Comparison of ENCODE assay signal across 8 cellular contexts in genomic region chr11:125625594-125626380, GRCh38. TPM values are rescaled to one million over a fixed set of nuclear protein-coding genes. Genes with fewer than 3 reads are reported as not detected.
DNase-seq lines count a peak whose midpoint lies in the region; ATAC-seq and TF ChIP-seq lines count a peak whose summit lies in the region.

No MANE protein-coding gene starts in this region.

- H3K36me3 ChIP-seq in Peyer's patch (peaks cover 0 to 10% (median 0%) of the 10 kb centered on the region in 3 donors), fibroblast of lung (ENCODE audit: control insufficient read depth, insufficient read depth, low read length) (no peaks in the 10 kb centered on the region)

- H3K4me3 ChIP-seq in Peyer's patch (peak overlapping the region; percentile 58 to 86 (median 72)), fibroblast of lung (replicated peaks in 1 of 4; ENCODE audit: control extremely low read depth in 1 of 4, insufficient read depth in 1 of 4, low read depth in 3 of 4, low read length in 4 of 4) (peak overlapping the region; percentile 60 to 90 (median 69))

- no peak for TF ChIP-seq CTCF in Peyer's patch (IDR thresholded peaks at IDR 0.05)
- no peak for TF ChIP-seq CTCF in fibroblast of lung (conservative IDR thresholded peaks at IDR 0.05 in 1 of 2, IDR thresholded peaks at IDR 0.05 in 1 of 2; ENCODE audit: low read depth in 1 of 2, low read length in 2 of 2)

- H3K79me2 ChIP-seq in fibroblast of lung (ENCODE audit: control insufficient read depth, insufficient read depth, low read length): peaks cover 11% of the 10 kb centered on the region

- peak; percentile 88 for ATAC-seq in GM21737 (IDR thresholded peaks at IDR 0.05; ENCODE audit: unreplicated experiment)
- ATAC-seq in naive thymus-derived CD8-positive, alpha-beta T cell: peak; percentile 93 to 96
- peak; percentile 90 to 94 for ATAC-seq in stimulated activated naive B cell treated with anti-CD40 and anti-IgM and Interleukin-4, amounts not matched to agents 10 μg/mL and 1 μg/mL and 100 μg/mL, for 72 hours (replicated peaks)

- DNase-seq in DMS79 treated with DMSO at 0.1 percent for 48 hours (lab: John Stamatoyannopoulos, UW): peak; percentile 91
- peak; percentile 95 for DNase-seq in KG1 (lab: John Stamatoyannopoulos, UW)
- DNase-seq in Peyer's patch: peak; percentile 76 to 94 (median 94)
- DNase-seq in activated T-helper 1 cell treated with anti-CD3 and anti-CD28 coated beads, Interleukin-2, amount 50 U/mL, for 16 hours (ENCODE audit: low read depth in 1 of 2, low spot score in 1 of 2): peak; percentile 61 to 72
- peak; percentile 87 to 91 for DNase-seq in fibroblast of lung (ENCODE audit: low read depth in 2 of 2)
- peak; percentile 62 to 89 (median 78) for DNase-seq in naive thymus-derived CD8-positive, alpha-beta T cell
- peak; percentile 86 for DNase-seq in stimulated activated naive B cell treated with anti-CD40 and anti-IgM and Interleukin-4, amounts not matched to agents 10 μg/mL and 1 μg/mL and 100 μg/mL, for 72 hours

- H4K20me1 ChIP-seq in fibroblast of lung (ENCODE audit: control insufficient read depth, extremely low read depth, insufficient read depth, low read length): no peaks in the 10 kb centered on the region

- peak; percentile 63 to 78 for TF ChIP-seq POLR2A in Peyer's patch (IDR thresholded peaks at IDR 0.05)

- peaks cover 0 to 14% (median 5%) of the 10 kb centered on the region in 3 donors for H3K36me3 Mint-ChIP-seq in naive thymus-derived CD8-positive, alpha-beta T cell
- peaks cover 12 to 37% of the 10 kb centered on the region in 2 donors for H3K36me3 Mint-ChIP-seq in stimulated activated naive B cell treated with anti-CD40 and anti-IgM and Interleukin-4, amounts not matched to agents 10 μg/mL and 1 μg/mL and 100 μg/mL, for 72 hours

- H3K27me3 ChIP-seq in Peyer's patch: no peaks in the 10 kb centered on the region
- H3K27me3 ChIP-seq in fibroblast of lung (ENCODE audit: control insufficient read depth, insufficient read depth, low read length): no peaks in the 10 kb centered on the region

- H3K9me3 ChIP-seq in Peyer's patch (no peaks in the 10 kb centered on the region), fibroblast of lung (ENCODE audit: control insufficient read depth, insufficient read depth, low read depth, low read length) (no peaks in the 10 kb centered on the region)

- H3K4me2 ChIP-seq in fibroblast of lung (ENCODE audit: extremely low read depth, insufficient read depth, low read length): peak overlapping the region; percentile 77

- H3K9ac ChIP-seq in fibroblast of lung (ENCODE audit: insufficient read depth, low read length): peak overlapping the region; percentile 89

- H3K4me1 ChIP-seq in Peyer's patch (peaks cover 0 to 9% (median 1%) of the 10 kb centered on the region in 4 donors), fibroblast of lung (ENCODE audit: control insufficient read depth, extremely low read depth, insufficient read depth, low read length) (peaks cover 4% of the 10 kb centered on the region)

- peaks cover 0 to 4% (median 0%) of the 10 kb centered on the region in 5 donors for H3K27me3 Mint-ChIP-seq in naive thymus-derived CD8-positive, alpha-beta T cell
- no peaks in the 10 kb centered on the region for H3K27me3 Mint-ChIP-seq in stimulated activated naive B cell treated with anti-CD40 and anti-IgM and Interleukin-4, amounts not matched to agents 10 μg/mL and 1 μg/mL and 100 μg/mL, for 72 hours

- H3K4me3 Mint-ChIP-seq in naive thymus-derived CD8-positive, alpha-beta T cell: peak overlapping the region; percentile 92 to 100 (median 96)
- peak overlapping the region; percentile 87 to 90 for H3K4me3 Mint-ChIP-seq in stimulated activated naive B cell treated with anti-CD40 and anti-IgM and Interleukin-4, amounts not matched to agents 10 μg/mL and 1 μg/mL and 100 μg/mL, for 72 hours

- peaks cover 8 to 21% (median 18%) of the 10 kb centered on the region in 4 donors for H3K4me1 Mint-ChIP-seq in naive thymus-derived CD8-positive, alpha-beta T cell
- H3K4me1 Mint-ChIP-seq in stimulated activated naive B cell treated with anti-CD40 and anti-IgM and Interleukin-4, amounts not matched to agents 10 μg/mL and 1 μg/mL and 100 μg/mL, for 72 hours: peaks cover 13 to 31% of the 10 kb centered on the region in 2 donors

- H3K9me3 Mint-ChIP-seq in naive thymus-derived CD8-positive, alpha-beta T cell: no peaks in the 10 kb centered on the region
- no peaks in the 10 kb centered on the region for H3K9me3 Mint-ChIP-seq in stimulated activated naive B cell treated with anti-CD40 and anti-IgM and Interleukin-4, amounts not matched to agents 10 μg/mL and 1 μg/mL and 100 μg/mL, for 72 hours

- H2AFZ ChIP-seq in fibroblast of lung (ENCODE audit: low read length): peak overlapping the region; percentile 82

- POLR2A ChIA-PET in naive thymus-derived CD8-positive, alpha-beta T cell (lab: Charles Lee): interaction anchor here (1.0 to 2.5 kb wide), 6 partner anchors 33 to 682 kb away, joined by 3 to 32 read pairs (median 6); partner anchors contain the start of genes EI24, FOXRED1, HYLS1 and SRPRA

- H3K27ac ChIP-seq in Peyer's patch (peak overlapping the region; percentile 88 to 98 (median 92)), fibroblast of lung (ENCODE audit: insufficient read depth, low read length) (peak overlapping the region; percentile 93)

- H3K27ac Mint-ChIP-seq in naive thymus-derived CD8-positive, alpha-beta T cell: peak overlapping the region; percentile 84 to 99 (median 98)
- peak overlapping the region; percentile 96 for H3K27ac Mint-ChIP-seq in stimulated activated naive B cell treated with anti-CD40 and anti-IgM and Interleukin-4, amounts not matched to agents 10 μg/mL and 1 μg/mL and 100 μg/mL, for 72 hours

RNA-seq across cellular contexts. Expression of gene CHEK1, which starts 0.8 kb away (rescaled TPM):
- 10 to 100 TPM in 1 of 4 donors, 1 to 10 TPM in 3; 4.2 to 13.2 (median 6.3) TPM for total RNA-seq in Peyer's patch
- 28.5 and 39.5 TPM in 2 replicates for total RNA-seq in fibroblast of lung
- 28.3 and 37.9 TPM in 2 replicates for polyA plus RNA-seq in fibroblast of lung
- polyA plus RNA-seq in fibroblast of lung (2012): 22.3 and 33.4 TPM in 2 replicates
- 6.9 and 14.6 TPM in 2 replicates for polyA minus RNA-seq in fibroblast of lung (ENCODE audit: low replicate concordance)
- 1 to 10 TPM; 2.0 to 2.1 TPM for total RNA-seq in naive thymus-derived CD8-positive, alpha-beta T cell
- polyA plus RNA-seq in naive thymus-derived CD8-positive, alpha-beta T cell: 1 to 10 TPM; 1.0 to 2.1 (median 1.3) TPM

RNA-seq across cellular contexts. Expression of gene STT3A, which starts 33.1 kb away (rescaled TPM):
- total RNA-seq in Peyer's patch (10 to 100 TPM; 36.3 to 73.1 (median 50.1) TPM), fibroblast of lung (188 and 257 TPM in 2 replicates)
- 342 and 375 TPM in 2 replicates for polyA plus RNA-seq in fibroblast of lung
- 204 and 239 TPM in 2 replicates for polyA plus RNA-seq in fibroblast of lung (2012)
- 527 and 675 TPM in 2 replicates for polyA minus RNA-seq in fibroblast of lung (ENCODE audit: low replicate concordance)
- 10 to 100 TPM; 57.0 to 64.5 TPM for total RNA-seq in naive thymus-derived CD8-positive, alpha-beta T cell
- 10 to 100 TPM; 36.8 to 53.4 (median 40.1) TPM for polyA plus RNA-seq in naive thymus-derived CD8-positive, alpha-beta T cell

RNA-seq across cellular contexts. Expression of gene ACRV1, which starts 54.9 kb away (rescaled TPM):
- total RNA-seq in Peyer's patch (not detected), fibroblast of lung (0.26 TPM in 1 of 2 replicates, not detected in the other)
- not detected in 2 replicates for polyA plus RNA-seq in fibroblast of lung
- 0.08 and 0.14 TPM in 2 replicates for polyA plus RNA-seq in fibroblast of lung (2012)
- not detected in 2 replicates for polyA minus RNA-seq in fibroblast of lung (ENCODE audit: low replicate concordance)
- total RNA-seq in naive thymus-derived CD8-positive, alpha-beta T cell: not detected
- polyA plus RNA-seq in naive thymus-derived CD8-positive, alpha-beta T cell: not detected

RNA-seq across cellular contexts. Expression of gene EI24, which starts 56.5 kb away (rescaled TPM):
- 10 to 100 TPM; 43.4 to 92.4 (median 51.2) TPM for total RNA-seq in Peyer's patch
- total RNA-seq in fibroblast of lung: 94.6 and 107 TPM in 2 replicates
- polyA plus RNA-seq in fibroblast of lung: 180 and 185 TPM in 2 replicates
- polyA plus RNA-seq in fibroblast of lung (2012): 84.4 and 93.4 TPM in 2 replicates
- polyA minus RNA-seq in fibroblast of lung (ENCODE audit: low replicate concordance): 66.1 and 75.0 TPM in 2 replicates
- total RNA-seq in naive thymus-derived CD8-positive, alpha-beta T cell: 10 to 100 TPM; 34.6 to 39.4 TPM
- 10 to 100 TPM; 56.0 to 84.4 (median 74.0) TPM for polyA plus RNA-seq in naive thymus-derived CD8-positive, alpha-beta T cell

Comparison
In these comparisons a context has a peak if more than half of its experiments do, and no peak if none do; other contexts are left out.
1. Peak in every context shown above with its lines: DNase-seq, ATAC-seq, H3K4me3 ChIP-seq and H3K27ac ChIP-seq.